Comparison of ENCODE assay signal across 8 cellular contexts in the genomic region with DNA sequence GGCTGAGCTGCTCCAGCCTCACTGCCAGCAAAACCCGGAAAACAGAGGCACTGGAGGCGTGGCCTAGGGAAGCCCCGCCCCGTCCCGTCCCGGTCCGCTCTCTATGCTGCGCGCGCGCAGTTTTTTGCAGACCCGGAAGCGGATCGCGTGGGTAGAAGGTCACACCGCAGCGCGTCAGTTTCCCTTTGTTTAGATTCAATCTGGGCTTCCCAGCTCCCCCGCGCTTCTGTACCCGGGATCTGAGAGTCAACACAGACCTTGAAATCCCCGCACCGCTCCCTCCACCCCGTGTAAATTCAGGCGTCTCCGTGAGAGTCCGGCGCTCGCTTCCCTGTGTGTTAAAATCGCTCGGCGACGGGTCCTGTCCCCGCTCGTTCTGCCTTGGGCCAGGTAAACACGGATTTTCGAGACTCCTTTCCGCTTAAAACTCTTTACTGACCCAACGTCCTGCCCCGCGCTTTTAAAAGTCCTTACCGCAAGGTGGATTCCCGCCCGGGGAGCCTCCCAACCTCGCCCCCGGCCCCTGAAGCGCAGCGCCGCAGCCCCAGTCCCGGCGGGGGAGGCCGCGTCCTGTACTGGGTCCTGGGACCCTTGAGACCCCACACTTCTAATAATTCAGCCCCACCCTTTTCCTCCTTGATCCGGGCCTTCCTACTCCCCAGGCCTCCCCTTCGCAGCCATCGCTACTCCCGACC. TPM values are rescaled to one million over a fixed set of nuclear protein-coding genes. Genes with fewer than 3 reads are reported as not detected.
DNase-seq lines count a peak whose midpoint lies in the region; ATAC-seq and TF ChIP-seq lines count a peak whose summit lies in the region.

A gene (plus strand): TSS at position 127 of the 695 bp plus-strand sequence. CDS start 12,930 bp downstream, outside the sequence.

- H3K23me2 ChIP-seq in H9 (ENCODE audit: insufficient read length, low read depth, low read length, poor library complexity, severe bottlenecking): peaks cover 5% of the 10 kb centered on the region

- H3K9me3 Mint-ChIP-seq in H9: peaks cover 28 to 39% of the 10 kb centered on the region in 2 experiments
- H3K9me3 Mint-ChIP-seq in chondrocyte (ENCODE audit: low read depth): peaks cover 25% of the 10 kb centered on the region

- H3K27me3 ChIP-seq in H9 (ENCODE audit: insufficient read depth, low read length): no peaks in the 10 kb centered on the region
- H3K27me3 ChIP-seq in kidney epithelial cell (ENCODE audit: control insufficient read depth, insufficient read depth, low read length): no peaks in the 10 kb centered on the region

- H2AFZ ChIP-seq in H9 (ENCODE audit: low read length): peak within 1 kb of the TSS; percentile 63

- peak within 1 kb of the TSS; percentile 13 for H3T11ph ChIP-seq in H9 (ENCODE audit: low read length)

- H2BK5ac ChIP-seq in H9 (ENCODE audit: insufficient read length, low read length): no peak within 1 kb of the TSS

- peak within 1 kb of the TSS; percentile 89 for H3K14ac ChIP-seq in H9 (ENCODE audit: insufficient read depth, low read length)

- H3K79me1 ChIP-seq in H9 (ENCODE audit: insufficient read depth, low read depth, low read length, poor library complexity, severe bottlenecking): no peaks in the 10 kb centered on the region

- H2BK20ac ChIP-seq in H9 (ENCODE audit: low read depth, low read length, poor library complexity, severe bottlenecking): no peak within 1 kb of the TSS

- H2BK12ac ChIP-seq in H9 (ENCODE audit: insufficient read length, low read depth, low read length): no peak within 1 kb of the TSS

- H3K4me2 ChIP-seq in H9 (ENCODE audit: insufficient read depth, insufficient read length, low read length): peak within 1 kb of the TSS; percentile 81

- no peak within 1 kb of the TSS for H3K56ac ChIP-seq in H9 (ENCODE audit: insufficient read length, low read depth, low read length)

- H3K4ac ChIP-seq in H9 (ENCODE audit: low read depth, low read length): peak within 1 kb of the TSS; percentile 75; the same call in 1 of the 2 replicates

- H4K5ac ChIP-seq in H9 (ENCODE audit: insufficient read length, low read depth, low read length): no peak within 1 kb of the TSS

- no peak within 1 kb of the TSS for H4K8ac ChIP-seq in H9 (replicated peaks; ENCODE audit: insufficient read length, low read depth, low read length)

- DNase-seq in CMK (ENCODE audit: low read depth): peak; percentile 53
- DNase-seq in H9: peak; percentile 88
- peak; percentile 65 for DNase-seq in NCI-H2107 (lab: John Stamatoyannopoulos, UW)
- DNase-seq in activated CD4-positive, alpha-beta T cell treated with anti-CD3 and anti-CD28 coated beads for 1 hour: peak; percentile 75
- DNase-seq in chondrocyte (ENCODE audit: low spot score): peak; percentile 94
- DNase-seq in kidney epithelial cell (ENCODE audit: low read depth): peak; percentile 39
- peak; percentile 79 to 83 for DNase-seq in stimulated activated CD4-positive, alpha-beta T cell treated with anti-CD3 and anti-CD28 coated beads, Interleukin-12 subunit alpha, Interleukin-12 subunit beta, amount 100 ng/mL, for 24 hours (ENCODE audit: low read depth in 2 of 2)

- no peak within 1 kb of the TSS for H2BK15ac ChIP-seq in H9 (ENCODE audit: low read depth, low read length)

- H3K27me3 Mint-ChIP-seq in H9 (ENCODE audit: low read depth) (peaks cover 9% of the 10 kb centered on the region), chondrocyte (ENCODE audit: low read depth) (no peaks in the 10 kb centered on the region)

- TF ChIP-seq CTCF in H9 (conservative IDR thresholded peaks at IDR 0.05) (no peak), chondrocyte (IDR thresholded peaks at IDR 0.05) (peak; percentile 20), kidney epithelial cell (IDR thresholded peaks at IDR 0.05; ENCODE audit: insufficient read depth, low read length, poor library complexity, severe bottlenecking) (no peak)

- no peak within 1 kb of the TSS for H3K23ac ChIP-seq in H9 (ENCODE audit: insufficient read length, low read depth, low read length)

- ATAC-seq in GM21526 (IDR thresholded peaks at IDR 0.05; ENCODE audit: low FRiP score, unreplicated experiment): no peak

- H4K20me1 ChIP-seq in H9 (ENCODE audit: control insufficient read depth, insufficient read depth, insufficient read length): no peaks in the 10 kb centered on the region

- no peaks in the 10 kb centered on the region for H3K79me2 ChIP-seq in H9 (ENCODE audit: insufficient read depth, low read length)

- no CpG with 5 or more reads among the region's 57 CpGs for WGBS in H9 (ENCODE audit: extremely low coverage, insufficient read length, low lambda C conversion rate)

- no peak within 1 kb of the TSS for H4K91ac ChIP-seq in H9 (ENCODE audit: insufficient read length, low read depth, low read length)

- H3K4me1 Mint-ChIP-seq in H9 (peaks cover 9% of the 10 kb centered on the region in 2 experiments), chondrocyte (ENCODE audit: low read depth) (peaks cover 13% of the 10 kb centered on the region)

- H3K27ac Mint-ChIP-seq in H9: peak within 1 kb of the TSS; percentile 68 to 99 (median 94); a peak in 5 of 7 replicates
- H3K27ac Mint-ChIP-seq in chondrocyte (ENCODE audit: unreplicated experiment): peak within 1 kb of the TSS; percentile 89

- H3K4me1 ChIP-seq in H9 (ENCODE audit: insufficient read depth, low read length): no peaks in the 10 kb centered on the region

- H3K4me3 Mint-ChIP-seq in H9 (peak within 1 kb of the TSS; percentile 90 to 95), chondrocyte (ENCODE audit: unreplicated experiment) (peak within 1 kb of the TSS; percentile 91)

- H3K36me3 ChIP-seq in kidney epithelial cell (ENCODE audit: control insufficient read depth, insufficient read depth, low read length): no peaks in the 10 kb centered on the region

- no peak within 1 kb of the TSS for H2BK120ac ChIP-seq in H9 (ENCODE audit: low read depth, low read length, poor library complexity, severe bottlenecking)

- H3K4me3 ChIP-seq in kidney epithelial cell (ENCODE audit: low read depth, low read length): peak within 1 kb of the TSS; percentile 57

- H3K9ac ChIP-seq in H9 (ENCODE audit: extremely low read depth, insufficient read length, low read length): peak within 1 kb of the TSS; percentile 79

- peaks cover 21% of the 10 kb centered on the region for H3K9me3 ChIP-seq in H9 (ENCODE audit: control insufficient read depth, low read depth, low read length)

- peaks cover 12 to 22% (median 19%) of the 10 kb centered on the region in 3 experiments for H3K36me3 Mint-ChIP-seq in H9 (ENCODE audit: insufficient read depth in 1 of 3, low read depth in 3 of 3)
- peaks cover 21% of the 10 kb centered on the region for H3K36me3 Mint-ChIP-seq in chondrocyte (ENCODE audit: low read depth)

- no peak within 1 kb of the TSS for H2AK5ac ChIP-seq in H9 (ENCODE audit: insufficient read length, low read length)

- H3K18ac ChIP-seq in H9 (ENCODE audit: insufficient read length, low read depth, low read length): peak within 1 kb of the TSS; percentile 88

- H3K27ac ChIP-seq in H9 (ENCODE audit: insufficient read length, low read depth, low read length): no peak within 1 kb of the TSS

RNA-seq across cellular contexts. Expression of the gene that starts here (rescaled TPM):
- total RNA-seq in H9 (2021) (5.9 and 6.4 TPM in 2 replicates), chondrocyte (3.5 to 6.2 TPM (median 4.5 TPM) in 3 replicates), kidney epithelial cell (4.5 and 5.8 TPM in 2 replicates)

Comparison
In these comparisons a context has a peak if more than half of its experiments do, and no peak if none do; other contexts are left out.
1. DNase-seq: peak in every context shown above with its lines; median percentile 94 in chondrocyte; 88 in H9; 81 in stimulated activated CD4-positive, alpha-beta T cell treated with anti-CD3 and anti-CD28 coated beads, Interleukin-12 subunit alpha, Interleukin-12 subunit beta, amount 100 ng/mL, for 24 hours; 75 in activated CD4-positive, alpha-beta T cell treated with anti-CD3 and anti-CD28 coated beads for 1 hour; 65 in NCI-H2107; 53 in CMK; 39 in kidney epithelial cell.